In the genomic region with DNA sequence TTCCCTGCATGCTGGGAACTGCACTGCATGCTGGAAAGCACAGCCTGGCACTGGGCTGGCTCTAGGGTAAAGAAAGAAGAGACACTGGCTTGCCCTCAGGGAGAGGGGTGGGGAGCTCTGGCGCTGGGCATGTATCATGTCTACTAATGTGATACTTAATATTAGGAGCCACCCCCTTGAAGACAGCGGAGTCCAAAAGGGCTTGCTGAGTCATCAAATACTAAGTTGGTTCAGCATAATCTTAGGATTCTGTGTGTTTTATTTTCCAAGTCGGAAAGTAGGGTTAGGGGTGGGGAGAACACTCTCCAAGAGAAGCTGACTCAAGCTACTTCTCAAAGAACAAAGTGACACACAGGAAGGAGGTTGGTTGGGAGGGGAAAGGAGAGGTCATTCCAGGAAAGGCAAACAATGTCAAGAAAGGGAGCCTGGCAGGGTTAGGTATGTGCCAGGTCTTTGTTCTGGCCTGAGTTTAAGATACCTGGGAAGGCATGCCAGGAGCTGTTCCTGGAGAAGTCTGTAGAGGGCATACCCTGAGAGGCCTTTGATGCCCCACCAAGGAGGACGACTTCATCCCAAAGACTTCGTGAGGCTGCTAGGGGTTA, we compare ENCODE assay signal across 13 cellular contexts.
DNase-seq lines count a peak whose midpoint lies in the region; ATAC-seq, FAIRE-seq and TF ChIP-seq lines count a peak whose summit lies in the region.
"Had no signal": no experiment of that assay in that cellular context is flagged by ENCODE, and none has a peak within 500 bp of the region (broad histone marks: within the 10 kb centered on the region; RNA-seq: fewer than 3 reads in every experiment).

No MANE protein-coding gene starts in this region.

- no peaks in the 10 kb centered on the region for H3K27me3 ChIP-seq in endothelial cell of umbilical vein (ENCODE audit: control insufficient read depth in 2 of 2, insufficient read depth in 2 of 2, low read length in 2 of 2)

- H3K4me2 ChIP-seq in endothelial cell of umbilical vein (ENCODE audit: insufficient read depth, low read length), result peak overlapping the region; percentile 38
- H3K4me2 ChIP-seq: KMS-11 had no signal

- intact Hi-C loops in endothelial cell of umbilical vein (cut with micrococcal nuclease), result loop anchor here (5.0 kb wide), 1 partner anchor 230 kb away; no protein-coding TSS in a partner anchor
- intact Hi-C loops in left colon (cut with DNase I, micrococcal nuclease), result no loop called here

- no peaks in the 10 kb centered on the region for H3K9me1 ChIP-seq in endothelial cell of umbilical vein (replicated peaks; ENCODE audit: control insufficient read depth, extremely low read depth, insufficient read depth, low read length)

- no peak overlapping the region for H3K4me3 ChIP-seq in endothelial cell of umbilical vein (replicated peaks in 1 of 3; ENCODE audit: insufficient read depth in 1 of 3, low read depth in 1 of 3, low read length in 3 of 3)

- H2AFZ ChIP-seq in endothelial cell of umbilical vein (ENCODE audit: low read depth, low read length), result no peak overlapping the region

- H3K9me3 ChIP-seq in endothelial cell of umbilical vein (replicated peaks; ENCODE audit: control insufficient read depth, insufficient read depth, low read length), result no peaks in the 10 kb centered on the region

- dilution Hi-C loops in endothelial cell of umbilical vein (cut with MboI; ENCODE audit: extremely low pct_ligation_motif_present, low sequenced_read_pairs), result no loop called here

- H3K9ac ChIP-seq in endothelial cell of umbilical vein (replicated peaks; ENCODE audit: extremely low read depth, insufficient read depth, low read length), result no peak overlapping the region
- H3K9ac ChIP-seq: KMS-11 had no signal

- peak; percentile 76 for FAIRE-seq in endothelial cell of umbilical vein (lab: Jason Lieb, UNC)

- peak; percentile 27 for ATAC-seq in left colon
- ATAC-seq in GM19324 (IDR thresholded peaks at IDR 0.05; ENCODE audit: low FRiP score, unreplicated experiment), result no peak

- POLR2A ChIA-PET in endothelial cell of umbilical vein (lab: Charles Lee), result no interaction called here

- H3K79me2 ChIP-seq in endothelial cell of umbilical vein (ENCODE audit: control insufficient read depth, insufficient read depth, low read length), result no peaks in the 10 kb centered on the region

- H3K4me1 ChIP-seq in endothelial cell of umbilical vein (ENCODE audit: control insufficient read depth, extremely low read depth, insufficient read depth, low read length), result peaks cover 12% of the 10 kb centered on the region

- DNase-seq in NCI-H226, result peak; percentile 79
- DNase-seq in endothelial cell of umbilical vein (ENCODE audit: low read depth, low spot score), result peak; percentile 50
- no peak for DNase-seq in left colon
- no peak for DNase-seq in NCI-H69 (lab: John Stamatoyannopoulos, UW)
- no peak for DNase-seq in NAMALWA (ENCODE audit: low spot score)
- DNase-seq in DMS153 (lab: John Stamatoyannopoulos, UW), result no peak
- DNase-seq: AML-193, amniotic stem cell, NCI-H524 treated with DMSO at 0.1 percent for 48 hours, T-helper 1 cell had no signal

- H4K20me1 ChIP-seq in endothelial cell of umbilical vein (replicated peaks; ENCODE audit: control insufficient read depth, extremely low read depth, insufficient read depth, low read length), result no peaks in the 10 kb centered on the region

- TF ChIP-seq CTCF in C4-2B (conservative IDR thresholded peaks at IDR 0.05), result peak; percentile 69
- TF ChIP-seq CTCF in endothelial cell of umbilical vein (IDR thresholded peaks at IDR 0.05; ENCODE audit: extremely low read depth in 1 of 2, insufficient read depth in 1 of 2, low read depth in 1 of 2, low read length in 2 of 2), result peak in 1 of 2 donors; percentile 16

- CTCF ChIA-PET in endothelial cell of umbilical vein (lab: Charles Lee), result interaction anchor here (0.8 to 3.3 kb wide), 14 partner anchors 12 to 584 kb away, joined by 3 to 16 read pairs (median 4); no protein-coding TSS in a partner anchor

- H3K36me3 ChIP-seq in endothelial cell of umbilical vein (ENCODE audit: control insufficient read depth in 2 of 2, extremely low read depth in 1 of 2, insufficient read depth in 2 of 2, low read length in 2 of 2), result no peaks in the 10 kb centered on the region

- no TSS peak for BruUV-seq in endothelial cell of umbilical vein (replicated peaks; lab: Mats Ljungman, UMichigan)

- TF ChIP-seq POLR2A in endothelial cell of umbilical vein (IDR thresholded peaks at IDR 0.05; ENCODE audit: low read depth, low read length), result no peak

- H3K27ac ChIP-seq in C4-2B, result peak overlapping the region; percentile 51
- no peak overlapping the region for H3K27ac ChIP-seq in endothelial cell of umbilical vein (ENCODE audit: insufficient read depth, low read depth, low read length)
- H3K27ac ChIP-seq: KMS-11 had no signal

TF ChIP-seq in endothelial cell of umbilical vein, 7 proteins besides CTCF, POLR2A, EP300 and RAD21:
- TF ChIP-seq FOS (IDR thresholded peaks at IDR 0.05; ENCODE audit: borderline replicate concordance, insufficient read depth, low read length), result peak; percentile 67
- TF ChIP-seq MYC (IDR thresholded peaks at IDR 0.05; ENCODE audit: low read depth, low read length), result no peak
- no peak for TF ChIP-seq POLR2AphosphoS5 (IDR thresholded peaks at IDR 0.05; ENCODE audit: insufficient read depth, low read depth, low read length)
- TF ChIP-seq GATA2 (IDR thresholded peaks at IDR 0.05; ENCODE audit: insufficient read depth, insufficient read length, low read depth, low read length), result peak; percentile 10

Comparison
In these comparisons a context has a peak if more than half of its experiments do, and no peak if none do; other contexts are left out.
1. DNase-seq: peak in NCI-H226 (single experiment) and endothelial cell of umbilical vein (single experiment); none in left colon (0 of 2), NCI-H69 (single experiment), NAMALWA (single experiment) and DMS153 (single experiment).